1 cellular context compared by ENCODE assay signal in genomic region chr2:127218843-127219715, GRCh38.
TF ChIP-seq lines count a peak whose summit lies in the region.

No MANE protein-coding gene starts in this region.

TF ChIP-seq in GM23338, 12 proteins besides CTCF, POLR2A, EP300 and RAD21 (continued from another document):
- no peak for TF ChIP-seq REST (IDR thresholded peaks at IDR 0.05; ENCODE audit: unreplicated experiment)
- no peak for TF ChIP-seq CREB1 (CRISPR knock-in tag; IDR thresholded peaks at IDR 0.05; ENCODE audit: low read depth)
- TF ChIP-seq ETS1 (IDR thresholded peaks at IDR 0.05) = no peak
- no peak for TF ChIP-seq STAT1 (IDR thresholded peaks at IDR 0.05; ENCODE audit: unreplicated experiment)
- no peak for TF ChIP-seq ZNF114 (CRISPR knock-in tag; IDR thresholded peaks at IDR 0.05)
